11 cellular contexts compared by ENCODE assay signal in genomic region chr12:32444895-32445294, GRCh38. TPM values are rescaled to one million over a fixed set of nuclear protein-coding genes. Genes with fewer than 3 reads are reported as not detected.
A peak's percentile ranks its signal among the peaks of the same experiment; 100 is the strongest.
DNase-seq lines count a peak whose midpoint lies in the region; ATAC-seq and TF ChIP-seq lines count a peak whose summit lies in the region.
"Had no signal": no experiment of that assay in that cellular context is flagged by ENCODE, and none has a peak within 500 bp of the region (broad histone marks: within the 10 kb centered on the region; RNA-seq: fewer than 3 reads in every experiment).

No MANE protein-coding gene starts in this region.

- H3K36me3 Mint-ChIP-seq in mesothelial cell of epicardium = no peaks in the 10 kb centered on the region
- H3K36me3 Mint-ChIP-seq: activated naive CD4-positive, alpha-beta T cell treated with anti-CD3 and anti-CD28 coated beads, Interleukin-2, amount 50 U/mL, for 24 hours had no signal

- ATAC-seq in body of pancreas (peak; percentile 80), GM21529 (IDR thresholded peaks at IDR 0.05; ENCODE audit: unreplicated experiment) (no peak), HG03175 (IDR thresholded peaks at IDR 0.05; ENCODE audit: unreplicated experiment) (no peak)

- peak overlapping the region; percentile 91 for H3K27ac Mint-ChIP-seq in mesothelial cell of epicardium
- H3K27ac Mint-ChIP-seq: activated naive CD4-positive, alpha-beta T cell treated with anti-CD3 and anti-CD28 coated beads, Interleukin-2, amount 50 U/mL, for 24 hours had no signal

- TF ChIP-seq CTCF in body of pancreas (IDR thresholded peaks at IDR 0.05) (no peak), mesothelial cell of epicardium (IDR thresholded peaks at IDR 0.05; ENCODE audit: unreplicated experiment) (no peak)

- no peaks in the 10 kb centered on the region for H3K27me3 Mint-ChIP-seq in mesothelial cell of epicardium (ENCODE audit: low read depth)
- H3K27me3 Mint-ChIP-seq: activated naive CD4-positive, alpha-beta T cell treated with anti-CD3 and anti-CD28 coated beads, Interleukin-2, amount 50 U/mL, for 24 hours had no signal

- intact Hi-C loops in body of pancreas (cut with DNase I) = loop anchor here (10.0 kb wide), 1 partner anchor 80 kb away; no protein-coding TSS in a partner anchor

- no peak overlapping the region for H3K4me3 Mint-ChIP-seq in mesothelial cell of epicardium
- H3K4me3 Mint-ChIP-seq: activated naive CD4-positive, alpha-beta T cell treated with anti-CD3 and anti-CD28 coated beads, Interleukin-2, amount 50 U/mL, for 24 hours had no signal

- H3K4me1 ChIP-seq in body of pancreas = peaks cover 33% of the 10 kb centered on the region

- no peak for TF ChIP-seq POLR2A in body of pancreas (IDR thresholded peaks at IDR 0.05)

- WGBS in body of pancreas, 2 donors = 4 to 6% methylated on average over 2 of the region's 2 CpGs

- no peaks in the 10 kb centered on the region for H3K9me3 Mint-ChIP-seq in mesothelial cell of epicardium
- H3K9me3 Mint-ChIP-seq: activated naive CD4-positive, alpha-beta T cell treated with anti-CD3 and anti-CD28 coated beads, Interleukin-2, amount 50 U/mL, for 24 hours had no signal

- no peak overlapping the region for H3K4me3 ChIP-seq in body of pancreas

- H3K4me1 Mint-ChIP-seq in mesothelial cell of epicardium = peaks cover 45% of the 10 kb centered on the region
- H3K4me1 Mint-ChIP-seq: activated naive CD4-positive, alpha-beta T cell treated with anti-CD3 and anti-CD28 coated beads, Interleukin-2, amount 50 U/mL, for 24 hours had no signal

- H3K27ac ChIP-seq in body of pancreas = peak overlapping the region in 1 of 4 donors; percentile 44

- H3K27me3 ChIP-seq in body of pancreas = no peaks in the 10 kb centered on the region

- DNase-seq in ELR (ENCODE audit: low read depth) (peak; percentile 84), NCI-H1105 treated with DMSO at 0.1 percent for 48 hours (lab: John Stamatoyannopoulos, UW) (peak; percentile 13), body of pancreas (peak; percentile 19 to 68 (median 44)), mesothelial cell of epicardium (ENCODE audit: low spot score in 2 of 2, unreplicated experiment in 2 of 2) (no peak), MV-4-11 (lab: John Stamatoyannopoulos, UW) (no peak), pons (ENCODE audit: low spot score) (no peak)
- DNase-seq: KBM-7, T1000 had no signal

- no peaks in the 10 kb centered on the region for H3K36me3 ChIP-seq in body of pancreas (replicated peaks in 1 of 2; ENCODE audit: insufficient read depth in 1 of 2, low read depth in 2 of 2)

- no peaks in the 10 kb centered on the region for H3K9me3 ChIP-seq in body of pancreas

RNA-seq across cellular contexts. Expression of gene FGD4, which starts 45.5 kb away (rescaled TPM):
- total RNA-seq in body of pancreas = 10 to 100 TPM; 36.3 to 54.4 TPM
- 12.6 to 13.5 TPM (median 13.4 TPM) in 3 replicates for total RNA-seq in mesothelial cell of epicardium

Comparison
In these comparisons a context has a peak if more than half of its experiments do, and no peak if none do; other contexts are left out.
1. DNase-seq: peak in ELR (single experiment), NCI-H1105 treated with DMSO at 0.1 percent for 48 hours (single experiment) and body of pancreas (4 of 4); none in mesothelial cell of epicardium (0 of 2), MV-4-11 (single experiment) and pons (single experiment).